Comparison of ENCODE assay signal across 2 cellular contexts in the genomic region with DNA sequence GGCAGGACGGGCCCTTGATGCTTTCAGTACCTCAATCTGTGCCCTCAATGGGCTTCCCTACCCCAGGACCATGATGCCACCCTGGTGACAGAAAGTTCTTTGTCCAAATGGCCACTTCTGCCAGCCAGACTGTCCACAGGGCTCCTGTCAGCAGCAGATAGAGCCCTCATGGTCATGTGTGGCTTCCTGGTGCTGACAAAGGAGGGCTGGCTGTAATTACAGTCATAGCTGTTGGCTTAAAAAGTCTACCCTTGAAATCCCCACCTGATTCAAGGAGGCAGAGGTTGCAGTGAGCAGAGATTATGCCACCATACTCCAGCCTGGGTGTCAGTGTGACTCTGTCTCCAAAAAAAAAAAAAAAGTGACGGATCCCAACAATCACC.
TF ChIP-seq lines count a peak whose summit lies in the region.

No MANE protein-coding gene starts in this region.

TF ChIP-seq in GM12878, 131 proteins besides CTCF, POLR2A, EP300 and RAD21:
- TF ChIP-seq TCF12 (IDR thresholded peaks at IDR 0.05; ENCODE audit: low read depth, low read length) (no peak), SRF (IDR thresholded peaks at IDR 0.05; ENCODE audit: low read depth in 2 of 2, low read length in 2 of 2) (no peak), EED (IDR thresholded peaks at IDR 0.05; ENCODE audit: low read depth) (no peak), EZH2 (IDR thresholded peaks at IDR 0.05; ENCODE audit: borderline replicate concordance, control insufficient read depth, low read depth, low read length) (no peak), NFIC (IDR thresholded peaks at IDR 0.05; ENCODE audit: low read depth, low read length) (no peak), RB1 (IDR thresholded peaks at IDR 0.05; ENCODE audit: borderline replicate concordance) (no peak), PAX8 (IDR thresholded peaks at IDR 0.05) (no peak), MYC (IDR thresholded peaks at IDR 0.05; ENCODE audit: insufficient read depth, insufficient read length, insufficient replicate concordance, low read length, severe bottlenecking) (no peak), ZNF217 (IDR thresholded peaks at IDR 0.05) (no peak), JUND (IDR thresholded peaks at IDR 0.05; ENCODE audit: low read depth, low read length) (no peak), TCF7 (IDR thresholded peaks at IDR 0.05; ENCODE audit: borderline replicate concordance) (no peak), WRNIP1 (IDR thresholded peaks at IDR 0.05; ENCODE audit: borderline replicate concordance, low read depth, low read length) (no peak), POLR2AphosphoS5 (IDR thresholded peaks at IDR 0.05; ENCODE audit: low read length) (no peak; the same call in 1 of the 2 replicates), LARP7 (IDR thresholded peaks at IDR 0.05) (no peak), CEBPB (IDR thresholded peaks at IDR 0.05; ENCODE audit: borderline replicate concordance in 1 of 2, low read depth in 2 of 2, low read length in 2 of 2) (no peak)
- TF ChIP-seq, protein P1, sequence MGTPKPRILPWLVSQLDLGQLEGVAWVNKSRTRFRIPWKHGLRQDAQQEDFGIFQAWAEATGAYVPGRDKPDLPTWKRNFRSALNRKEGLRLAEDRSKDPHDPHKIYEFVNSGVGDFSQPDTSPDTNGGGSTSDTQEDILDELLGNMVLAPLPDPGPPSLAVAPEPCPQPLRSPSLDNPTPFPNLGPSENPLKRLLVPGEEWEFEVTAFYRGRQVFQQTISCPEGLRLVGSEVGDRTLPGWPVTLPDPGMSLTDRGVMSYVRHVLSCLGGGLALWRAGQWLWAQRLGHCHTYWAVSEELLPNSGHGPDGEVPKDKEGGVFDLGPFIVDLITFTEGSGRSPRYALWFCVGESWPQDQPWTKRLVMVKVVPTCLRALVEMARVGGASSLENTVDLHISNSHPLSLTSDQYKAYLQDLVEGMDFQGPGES (IDR thresholded peaks at IDR 0.05): no peak
- TF ChIP-seq, protein P2, sequence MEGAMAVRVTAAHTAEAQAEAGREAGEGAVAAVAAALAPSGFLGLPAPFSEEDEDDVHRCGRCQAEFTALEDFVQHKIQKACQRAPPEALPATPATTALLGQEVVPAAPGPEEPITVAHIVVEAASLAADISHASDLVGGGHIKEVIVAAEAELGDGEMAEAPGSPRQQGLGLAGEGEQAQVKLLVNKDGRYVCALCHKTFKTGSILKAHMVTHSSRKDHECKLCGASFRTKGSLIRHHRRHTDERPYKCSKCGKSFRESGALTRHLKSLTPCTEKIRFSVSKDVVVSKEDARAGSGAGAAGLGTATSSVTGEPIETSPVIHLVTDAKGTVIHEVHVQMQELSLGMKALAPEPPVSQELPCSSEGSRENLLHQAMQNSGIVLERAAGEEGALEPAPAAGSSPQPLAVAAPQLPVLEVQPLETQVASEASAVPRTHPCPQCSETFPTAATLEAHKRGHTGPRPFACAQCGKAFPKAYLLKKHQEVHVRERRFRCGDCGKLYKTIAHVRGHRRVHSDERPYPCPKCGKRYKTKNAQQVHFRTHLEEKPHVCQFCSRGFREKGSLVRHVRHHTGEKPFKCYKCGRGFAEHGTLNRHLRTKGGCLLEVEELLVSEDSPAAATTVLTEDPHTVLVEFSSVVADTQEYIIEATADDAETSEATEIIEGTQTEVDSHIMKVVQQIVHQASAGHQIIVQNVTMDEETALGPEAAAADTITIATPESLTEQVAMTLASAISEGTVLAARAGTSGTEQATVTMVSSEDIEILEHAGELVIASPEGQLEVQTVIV (IDR thresholded peaks at IDR 0.05; ENCODE audit: borderline replicate concordance, partially characterized antibody): no peak
- TF ChIP-seq, protein P3, sequence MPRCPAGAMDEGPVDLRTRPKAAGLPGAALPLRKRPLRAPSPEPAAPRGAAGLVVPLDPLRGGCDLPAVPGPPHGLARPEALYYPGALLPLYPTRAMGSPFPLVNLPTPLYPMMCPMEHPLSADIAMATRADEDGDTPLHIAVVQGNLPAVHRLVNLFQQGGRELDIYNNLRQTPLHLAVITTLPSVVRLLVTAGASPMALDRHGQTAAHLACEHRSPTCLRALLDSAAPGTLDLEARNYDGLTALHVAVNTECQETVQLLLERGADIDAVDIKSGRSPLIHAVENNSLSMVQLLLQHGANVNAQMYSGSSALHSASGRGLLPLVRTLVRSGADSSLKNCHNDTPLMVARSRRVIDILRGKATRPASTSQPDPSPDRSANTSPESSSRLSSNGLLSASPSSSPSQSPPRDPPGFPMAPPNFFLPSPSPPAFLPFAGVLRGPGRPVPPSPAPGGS (IDR thresholded peaks at IDR 0.05; ENCODE audit: borderline replicate concordance, insufficient read depth, low read depth, low read length, poor library complexity, severe bottlenecking): no peak

TF ChIP-seq in GM23338, 12 proteins besides CTCF, POLR2A, EP300 and RAD21:
- TF ChIP-seq CREB1 (CRISPR knock-in tag; IDR thresholded peaks at IDR 0.05; ENCODE audit: low read depth): no peak
- TF ChIP-seq EZH2 (IDR thresholded peaks at IDR 0.05; ENCODE audit: low read depth, unreplicated experiment): no peak
